Comparison of ENCODE assay signal across 8 cellular contexts in the genomic region with DNA sequence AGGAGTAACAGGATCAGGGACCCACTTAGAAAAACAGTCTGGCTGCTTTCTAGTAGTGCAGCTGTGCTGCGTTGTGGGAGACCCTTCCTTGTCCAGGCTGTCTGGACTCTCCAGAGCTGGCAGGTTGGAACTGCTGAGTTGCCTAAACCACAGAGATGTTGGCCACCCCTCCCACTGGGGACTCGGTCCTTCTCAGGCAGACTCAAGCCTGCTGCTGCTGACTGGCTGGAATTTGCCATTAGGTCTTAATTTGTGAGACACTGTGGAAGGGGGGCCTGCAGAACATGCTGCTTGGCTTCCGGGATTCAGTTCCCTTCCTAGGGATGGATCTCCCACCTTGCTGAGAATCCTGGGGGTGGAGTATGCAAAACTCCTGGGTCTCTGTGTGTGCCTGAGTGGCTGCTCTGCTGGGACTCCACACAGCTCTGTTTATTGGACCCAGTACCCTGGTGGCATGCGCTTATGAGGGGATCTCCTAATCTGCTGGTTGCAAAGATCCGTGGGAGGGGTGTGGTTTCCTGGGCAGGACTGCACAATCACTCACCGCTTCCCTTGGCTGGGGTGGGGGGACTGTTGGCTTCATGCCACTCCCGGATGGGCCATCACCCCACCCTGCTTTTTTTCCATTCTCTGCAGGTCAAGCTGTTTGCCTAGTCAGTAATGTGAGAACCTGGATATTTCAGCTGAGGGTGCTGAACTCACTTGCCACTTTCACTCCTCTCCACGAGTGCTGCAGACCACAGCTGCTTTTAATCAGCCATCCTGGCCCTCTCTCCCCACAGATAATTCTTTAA.
DNase-seq lines count a peak whose midpoint lies in the region; ATAC-seq and TF ChIP-seq lines count a peak whose summit lies in the region.

No MANE protein-coding gene starts in this region.

- in situ Hi-C loops in KBM-7 (cut with MboI; ENCODE audit: low pct_unique_long_range_greater_than_20kb, low sequenced_read_pairs): no loop called here

- no peak overlapping the region for H3K4me3 ChIP-seq in lower leg skin (ENCODE audit: low read depth, poor library complexity, severe bottlenecking)
- H3K4me3 ChIP-seq in prostate gland: no peak overlapping the region

- H3K9me3 Mint-ChIP-seq in activated T-helper 2 cell treated with anti-CD3 and anti-CD28 coated beads, Interferon-gamma antibody, Interleukin-2, Interleukin-4, amounts not matched to agents 10 μg/mL and 5 μg/mL and 100 μg/mL, durations not matched to agents 14 hours and 24 hours and 36 hours: peaks cover 23% of the 10 kb centered on the region

- H3K4me1 ChIP-seq in prostate gland (replicated peaks): no peaks in the 10 kb centered on the region

- H3K27me3 Mint-ChIP-seq in activated T-helper 2 cell treated with anti-CD3 and anti-CD28 coated beads, Interferon-gamma antibody, Interleukin-2, Interleukin-4, amounts not matched to agents 10 μg/mL and 5 μg/mL and 100 μg/mL, durations not matched to agents 14 hours and 24 hours and 36 hours (ENCODE audit: low read depth): peaks cover 13% of the 10 kb centered on the region

- ATAC-seq in GM21529 (IDR thresholded peaks at IDR 0.05; ENCODE audit: unreplicated experiment): peak; percentile 87

- H3K4me3 Mint-ChIP-seq in activated T-helper 2 cell treated with anti-CD3 and anti-CD28 coated beads, Interferon-gamma antibody, Interleukin-2, Interleukin-4, amounts not matched to agents 10 μg/mL and 5 μg/mL and 100 μg/mL, durations not matched to agents 14 hours and 24 hours and 36 hours (ENCODE audit: low read depth): no peak overlapping the region

- DNase-seq in COLO668 (lab: John Stamatoyannopoulos, UW; ENCODE audit: unreplicated experiment): peak; percentile 10
- DNase-seq in KBM-7: peak; percentile 33
- peak; percentile 36 for DNase-seq in activated T-helper 2 cell treated with anti-CD3 and anti-CD28 coated beads, Interferon-gamma antibody, Interleukin-2, Interleukin-4, amounts not matched to agents 10 μg/mL and 5 μg/mL and 100 μg/mL, durations not matched to agents 14 hours and 24 hours and 36 hours (ENCODE audit: low spot score)
- DNase-seq in lower leg skin (ENCODE audit: low spot score in 2 of 2): peak; percentile 15 to 91
- no peak for DNase-seq in glomerular visceral epithelial cell (ENCODE audit: extremely low spot score)
- DNase-seq in prostate gland (ENCODE audit: low spot score): no peak
- DNase-seq in RPMI8226: no peak

- no peak for TF ChIP-seq POLR2A in lower leg skin (IDR thresholded peaks at IDR 0.05)
- TF ChIP-seq POLR2A in prostate gland (IDR thresholded peaks at IDR 0.05): no peak

- no peaks in the 10 kb centered on the region for H3K36me3 ChIP-seq in prostate gland

- WGBS in lower leg skin, 2 donors: 22 to 34% methylated on average over 7 to 8 of the region's 8 CpGs
- 26% methylated on average over 8 of the region's 8 CpGs for WGBS in prostate gland

- no peaks in the 10 kb centered on the region for H3K27me3 ChIP-seq in prostate gland (replicated peaks; ENCODE audit: insufficient read depth)

- H3K27ac Mint-ChIP-seq in activated T-helper 2 cell treated with anti-CD3 and anti-CD28 coated beads, Interferon-gamma antibody, Interleukin-2, Interleukin-4, amounts not matched to agents 10 μg/mL and 5 μg/mL and 100 μg/mL, durations not matched to agents 14 hours and 24 hours and 36 hours: peak overlapping the region; percentile 29

- peaks cover 7% of the 10 kb centered on the region for H3K36me3 Mint-ChIP-seq in activated T-helper 2 cell treated with anti-CD3 and anti-CD28 coated beads, Interferon-gamma antibody, Interleukin-2, Interleukin-4, amounts not matched to agents 10 μg/mL and 5 μg/mL and 100 μg/mL, durations not matched to agents 14 hours and 24 hours and 36 hours (ENCODE audit: low read depth)

- no peak for TF ChIP-seq CTCF in lower leg skin (IDR thresholded peaks at IDR 0.05)
- TF ChIP-seq CTCF in prostate gland (IDR thresholded peaks at IDR 0.05): no peak

- H3K4me1 Mint-ChIP-seq in activated T-helper 2 cell treated with anti-CD3 and anti-CD28 coated beads, Interferon-gamma antibody, Interleukin-2, Interleukin-4, amounts not matched to agents 10 μg/mL and 5 μg/mL and 100 μg/mL, durations not matched to agents 14 hours and 24 hours and 36 hours (ENCODE audit: low read depth): peaks cover 30% of the 10 kb centered on the region

- no peak overlapping the region for H3K27ac ChIP-seq in prostate gland

- no peaks in the 10 kb centered on the region for H3K9me3 ChIP-seq in prostate gland

- intact Hi-C loops in activated T-helper 2 cell treated with anti-CD3 and anti-CD28 coated beads, Interferon-gamma antibody, Interleukin-2, Interleukin-4, amounts not matched to agents 10 μg/mL and 5 μg/mL and 100 μg/mL, durations not matched to agents 14 hours and 24 hours and 36 hours (cut with micrococcal nuclease): loop anchor here (1.0 kb wide), 1 partner anchor 25 kb away; no protein-coding TSS in a partner anchor
- intact Hi-C loops in lower leg skin (cut with DNase I; ENCODE audit: low total_unique reads): no loop called here
- intact Hi-C loops in prostate gland (cut with DNase I): no loop called here

Comparison
In these comparisons a context has a peak if more than half of its experiments do, and no peak if none do; other contexts are left out.
1. DNase-seq: peak in COLO668 (single experiment), KBM-7 (single experiment), activated T-helper 2 cell treated with anti-CD3 and anti-CD28 coated beads, Interferon-gamma antibody, Interleukin-2, Interleukin-4, amounts not matched to agents 10 μg/mL and 5 μg/mL and 100 μg/mL, durations not matched to agents 14 hours and 24 hours and 36 hours (single experiment) and lower leg skin (2 of 2); none in glomerular visceral epithelial cell (single experiment), prostate gland (single experiment) and RPMI8226 (single experiment).